Comparison of ENCODE assay signal across 8 cellular contexts in the genomic region with DNA sequence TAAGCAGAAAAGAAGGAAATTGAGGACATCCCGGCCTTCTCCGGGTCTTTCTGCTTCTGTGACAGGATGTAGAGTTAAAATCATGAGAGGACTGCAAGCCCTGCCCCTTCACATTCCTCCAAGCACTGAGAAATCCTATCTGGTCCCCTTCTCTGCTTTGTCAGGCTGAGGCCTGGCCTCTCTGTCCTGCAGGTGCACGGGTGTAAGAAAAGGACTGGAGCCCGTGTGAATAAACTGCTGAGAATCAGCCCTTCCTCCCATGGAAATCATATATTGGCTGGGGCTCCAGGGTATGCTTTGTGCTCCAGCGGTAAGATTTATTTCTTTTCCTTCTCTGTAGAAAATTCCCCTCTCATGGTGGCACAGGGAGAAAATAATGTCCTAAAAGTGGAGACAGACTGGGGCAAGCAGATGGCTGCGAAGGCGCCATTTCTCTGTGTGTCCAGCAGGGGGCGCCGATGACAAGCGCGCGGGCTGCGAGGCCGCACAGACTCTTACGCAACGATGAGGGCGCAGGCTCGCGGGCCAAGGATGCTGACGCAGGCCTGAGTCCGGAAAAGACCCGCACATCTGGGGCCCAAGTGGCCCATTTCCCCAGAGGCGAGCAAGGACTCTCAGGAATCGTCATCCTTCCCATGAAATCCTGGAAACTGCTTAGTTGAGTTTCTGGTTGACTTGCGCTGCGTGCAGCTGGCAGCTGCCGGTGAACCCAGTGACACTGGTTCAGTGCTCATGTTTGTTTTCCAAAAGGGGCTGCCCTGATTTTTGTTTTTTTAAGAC.
DNase-seq lines count a peak whose midpoint lies in the region; TF ChIP-seq lines count a peak whose summit lies in the region.

No MANE protein-coding gene starts in this region.

- no peak overlapping the region for H4K5ac ChIP-seq in H9 (ENCODE audit: insufficient read length, low read depth, low read length)

- peaks cover 5% of the 10 kb centered on the region for H3K23me2 ChIP-seq in H9 (ENCODE audit: insufficient read length, low read depth, low read length, poor library complexity, severe bottlenecking)

- peak overlapping the region; percentile 59 to 80 for H3K4me3 Mint-ChIP-seq in H9
- H3K4me3 Mint-ChIP-seq in neural progenitor cell: peak overlapping the region; percentile 81

- H3K27ac ChIP-seq in H9 (ENCODE audit: insufficient read length, low read depth, low read length) (no peak overlapping the region), neural progenitor cell (no peak overlapping the region), stomach smooth muscle (ENCODE audit: low read length) (peak overlapping the region; percentile 53)

- no peak overlapping the region for H3K56ac ChIP-seq in H9 (ENCODE audit: insufficient read length, low read depth, low read length)

- H2BK120ac ChIP-seq in H9 (ENCODE audit: low read depth, low read length, poor library complexity, severe bottlenecking): no peak overlapping the region

- peaks cover 4% of the 10 kb centered on the region for H3F3A ChIP-seq in neural progenitor cell (ENCODE audit: low read depth)

- H3K4me1 ChIP-seq in ES-I3 (ENCODE audit: insufficient read depth, low read length) (no peaks in the 10 kb centered on the region), H9 (ENCODE audit: insufficient read depth, low read length) (no peaks in the 10 kb centered on the region), neural progenitor cell (peaks cover 8% of the 10 kb centered on the region), stomach smooth muscle (ENCODE audit: control insufficient read depth, insufficient read depth, low read length) (peaks cover 4% of the 10 kb centered on the region)

- H3K9ac ChIP-seq in ES-I3 (ENCODE audit: low read depth, low read length): peak overlapping the region; percentile 59; the same call in 1 of the 2 replicates
- no peak overlapping the region for H3K9ac ChIP-seq in H9 (ENCODE audit: extremely low read depth, insufficient read length, low read length)
- H3K9ac ChIP-seq in neural progenitor cell: no peak overlapping the region
- H3K9ac ChIP-seq in stomach smooth muscle (ENCODE audit: low read length in 2 of 2): peak overlapping the region; percentile 33 to 75

- DNase-seq in H9: peak; percentile 87
- DNase-seq in LNCaP clone FGC (ENCODE audit: low read depth): no peak
- peak; percentile 52 for DNase-seq in RPMI8226
- DNase-seq in activated effector memory CD4-positive, alpha-beta T cell treated with anti-CD3 and anti-CD28 coated beads, Interleukin-2, amount 50 U/mL, for 16 hours: peak; percentile 89
- peak; percentile 68 for DNase-seq in foreskin melanocyte
- peak; percentile 91 for DNase-seq in neural progenitor cell (ENCODE audit: low spot score)

- H3K4ac ChIP-seq in H9 (ENCODE audit: low read depth, low read length): no peak overlapping the region

- H2AFZ ChIP-seq in H9 (ENCODE audit: low read length) (peak overlapping the region; percentile 58), neural progenitor cell (replicated peaks) (peak overlapping the region; percentile 86)

- H3K27me3 ChIP-seq in H9 (ENCODE audit: insufficient read depth, low read length) (no peaks in the 10 kb centered on the region), neural progenitor cell (no peaks in the 10 kb centered on the region), stomach smooth muscle (ENCODE audit: control insufficient read depth in 1 of 2, insufficient read depth in 2 of 2, low read length in 2 of 2) (no peaks in the 10 kb centered on the region)

- H3K23ac ChIP-seq in H9 (ENCODE audit: insufficient read length, low read depth, low read length): no peak overlapping the region

- H2AK5ac ChIP-seq in H9 (ENCODE audit: insufficient read length, low read length): no peak overlapping the region

- H3K9me3 ChIP-seq in ES-I3 (ENCODE audit: control insufficient read depth, insufficient read depth, low read length) (no peaks in the 10 kb centered on the region), H9 (ENCODE audit: control insufficient read depth, low read depth, low read length) (no peaks in the 10 kb centered on the region), neural progenitor cell (ENCODE audit: low read depth) (no peaks in the 10 kb centered on the region), stomach smooth muscle (ENCODE audit: control insufficient read depth in 2 of 2, low read length in 2 of 2) (no peaks in the 10 kb centered on the region)

- H4K91ac ChIP-seq in H9 (ENCODE audit: insufficient read length, low read depth, low read length): no peak overlapping the region

- H3K79me1 ChIP-seq in H9 (ENCODE audit: insufficient read depth, low read depth, low read length, poor library complexity, severe bottlenecking): no peaks in the 10 kb centered on the region

- H2BK5ac ChIP-seq in H9 (ENCODE audit: insufficient read length, low read length): no peak overlapping the region

- no peak overlapping the region for H4K8ac ChIP-seq in H9 (replicated peaks; ENCODE audit: insufficient read length, low read depth, low read length)

- H3K4me3 ChIP-seq in LNCaP clone FGC (ENCODE audit: low read depth, low read length): no peak overlapping the region
- peak overlapping the region; percentile 47 for H3K4me3 ChIP-seq in neural progenitor cell
- H3K4me3 ChIP-seq in stomach smooth muscle (ENCODE audit: low read length in 2 of 2): peak overlapping the region; percentile 53 to 71

- no peaks in the 10 kb centered on the region for H3K9me3 Mint-ChIP-seq in H9
- no peaks in the 10 kb centered on the region for H3K9me3 Mint-ChIP-seq in neural progenitor cell

- TF ChIP-seq CTCF in H9 (conservative IDR thresholded peaks at IDR 0.05) (peak; percentile 99), LNCaP clone FGC (IDR thresholded peaks at IDR 0.05; ENCODE audit: control insufficient read depth, extremely low read depth, insufficient read depth) (peak; percentile 99), neural progenitor cell (IDR thresholded peaks at IDR 0.05) (peak; percentile 98)

- H3K4me1 Mint-ChIP-seq in H9: peaks cover 5 to 6% of the 10 kb centered on the region in 2 experiments
- H3K4me1 Mint-ChIP-seq in neural progenitor cell: peaks cover 9% of the 10 kb centered on the region

- H3K36me3 ChIP-seq in ES-I3 (ENCODE audit: insufficient read depth, low read length): no peaks in the 10 kb centered on the region
- H3K36me3 ChIP-seq in neural progenitor cell: no peaks in the 10 kb centered on the region
- no peaks in the 10 kb centered on the region for H3K36me3 ChIP-seq in stomach smooth muscle (ENCODE audit: control insufficient read depth in 2 of 2, insufficient read depth in 2 of 2, low read length in 2 of 2)

- H3K14ac ChIP-seq in H9 (ENCODE audit: insufficient read depth, low read length): no peak overlapping the region

- peak overlapping the region; percentile 72 for H3K4me2 ChIP-seq in H9 (ENCODE audit: insufficient read depth, insufficient read length, low read length)
- peak overlapping the region; percentile 69 for H3K4me2 ChIP-seq in neural progenitor cell

- no peak overlapping the region for H3K18ac ChIP-seq in H9 (ENCODE audit: insufficient read length, low read depth, low read length)

- H4K20me1 ChIP-seq in H9 (ENCODE audit: control insufficient read depth, insufficient read depth, insufficient read length) (no peaks in the 10 kb centered on the region), neural progenitor cell (ENCODE audit: low read depth) (no peaks in the 10 kb centered on the region)

- no peak overlapping the region for H2BK20ac ChIP-seq in H9 (ENCODE audit: low read depth, low read length, poor library complexity, severe bottlenecking)

- no CpG with 5 or more reads among the region's 27 CpGs for WGBS in H9 (ENCODE audit: extremely low coverage, insufficient read length, low lambda C conversion rate)

- H3T11ph ChIP-seq in H9 (ENCODE audit: low read length): no peak overlapping the region

- peak overlapping the region; percentile 17 for H2BK12ac ChIP-seq in H9 (ENCODE audit: insufficient read length, low read depth, low read length)

- H3K27me3 Mint-ChIP-seq in H9 (ENCODE audit: low read depth): peaks cover 2% of the 10 kb centered on the region; the same call in 1 of the 2 replicates
- H3K27me3 Mint-ChIP-seq in neural progenitor cell (ENCODE audit: insufficient read depth, low read depth): no peaks in the 10 kb centered on the region

- H3K36me3 Mint-ChIP-seq in H9 (ENCODE audit: insufficient read depth in 1 of 3, low read depth in 3 of 3) (no peaks in the 10 kb centered on the region), neural progenitor cell (no peaks in the 10 kb centered on the region)

- peak overlapping the region in 2 of 3 experiments; percentile 56 to 73; a peak in 2 of 7 replicates for H3K27ac Mint-ChIP-seq in H9
- peak overlapping the region; percentile 30 for H3K27ac Mint-ChIP-seq in neural progenitor cell

- no peak overlapping the region for H2BK15ac ChIP-seq in H9 (ENCODE audit: low read depth, low read length)

- H3K79me2 ChIP-seq in H9 (ENCODE audit: insufficient read depth, low read length) (no peaks in the 10 kb centered on the region), neural progenitor cell (ENCODE audit: low read depth) (no peaks in the 10 kb centered on the region)

Comparison
In these comparisons a context has a peak if more than half of its experiments do, and no peak if none do; other contexts are left out.
1. H3K9ac ChIP-seq: peak in ES-I3 (single experiment) and stomach smooth muscle (2 of 2); none in H9 (single experiment) and neural progenitor cell (single experiment).
2. Peak in every context shown above with its lines, with median percentiles within 50 percentile points of each other: CTCF ChIP-seq.